In genomic region chr2:191384829-191385228, GRCh38 we compare ENCODE assay signal across 25 cellular contexts.
A peak's percentile ranks its signal among the peaks of the same experiment; 100 is the strongest.
DNase-seq lines count a peak whose midpoint lies in the region; ATAC-seq and TF ChIP-seq lines count a peak whose summit lies in the region.
"Had no signal": no experiment of that assay in that cellular context is flagged by ENCODE, and none has a peak within 500 bp of the region (broad histone marks: within the 10 kb centered on the region; RNA-seq: fewer than 3 reads in every experiment).

No MANE protein-coding gene starts in this region.

- H3K23me2 ChIP-seq in H9 (ENCODE audit: insufficient read length, low read depth, low read length, poor library complexity, severe bottlenecking), result no peaks in the 10 kb centered on the region

- no peak for ATAC-seq in upper lobe of left lung (ENCODE audit: low FRiP score in 2 of 2)
- ATAC-seq in psoas muscle, result no peak
- ATAC-seq: A549, lower lobe of right lung had no signal

- no peak for TF ChIP-seq POLR2A in upper lobe of left lung (IDR thresholded peaks at IDR 0.05)

- H3K9ac ChIP-seq in H9 (ENCODE audit: extremely low read depth, insufficient read length, low read length), result no peak overlapping the region
- H3K9ac ChIP-seq: BLaER1, SK-N-SH had no signal

- no peaks in the 10 kb centered on the region for H3K4me1 Mint-ChIP-seq in H9
- peaks cover 15% of the 10 kb centered on the region for H3K4me1 Mint-ChIP-seq in endothelial cell (ENCODE audit: unreplicated experiment)
- peaks cover 5% of the 10 kb centered on the region for H3K4me1 Mint-ChIP-seq in nephron progenitor cell

- no CpG with 5 or more reads among the region's 2 CpGs for WGBS in H9 (ENCODE audit: extremely low coverage, insufficient read length, low lambda C conversion rate)
- WGBS in upper lobe of left lung, 2 donors, result 39 to 49% methylated on average over 2 of the region's 2 CpGs
- 71 to 75% (median 73%) methylated on average over 2 of the region's 2 CpGs for WGBS in psoas muscle, 3 donors

- no peak for TF ChIP-seq EP300 in upper lobe of left lung (IDR thresholded peaks at IDR 0.05)

- no peaks in the 10 kb centered on the region for H3K27me3 ChIP-seq in ACC112 (ENCODE audit: insufficient read depth, low read length)
- no peaks in the 10 kb centered on the region for H3K27me3 ChIP-seq in H9 (ENCODE audit: insufficient read depth, low read length)
- no peaks in the 10 kb centered on the region for H3K27me3 ChIP-seq in upper lobe of left lung
- H3K27me3 ChIP-seq in psoas muscle (ENCODE audit: insufficient read depth in 3 of 3, low read length in 2 of 3), result no peaks in the 10 kb centered on the region
- H3K27me3 ChIP-seq: BLaER1, neutrophil had no signal

- no peak overlapping the region for H2AK5ac ChIP-seq in H9 (ENCODE audit: insufficient read length, low read length)

- TF ChIP-seq CTCF in H9 (conservative IDR thresholded peaks at IDR 0.05) (no peak), endothelial cell (IDR thresholded peaks at IDR 0.05; ENCODE audit: unreplicated experiment) (no peak), nephron progenitor cell (IDR thresholded peaks at IDR 0.05) (no peak), upper lobe of left lung (IDR thresholded peaks at IDR 0.05) (no peak), psoas muscle (IDR thresholded peaks at IDR 0.05) (no peak)

- H3K23ac ChIP-seq in H9 (ENCODE audit: insufficient read length, low read depth, low read length), result no peak overlapping the region

- intact Hi-C loops in psoas muscle (cut with DNase I), result no loop called here

- no peak overlapping the region for H4K91ac ChIP-seq in H9 (ENCODE audit: insufficient read length, low read depth, low read length)

- H3K36me3 ChIP-seq in ACC112 (ENCODE audit: insufficient read depth, low read length) (peaks cover 15% of the 10 kb centered on the region), upper lobe of left lung (peaks cover 0 to 16% (median 6%) of the 10 kb centered on the region in 4 donors), psoas muscle (ENCODE audit: insufficient read depth in 1 of 2, low read depth in 1 of 2) (no peaks in the 10 kb centered on the region)
- H3K36me3 ChIP-seq: HAP-1, neutrophil had no signal

- H3T11ph ChIP-seq in H9 (ENCODE audit: low read length), result no peak overlapping the region

- no peak overlapping the region for H3K4me3 Mint-ChIP-seq in H9
- peak overlapping the region; percentile 14 for H3K4me3 Mint-ChIP-seq in endothelial cell (ENCODE audit: unreplicated experiment)
- no peak overlapping the region for H3K4me3 Mint-ChIP-seq in nephron progenitor cell
- H3K4me3 Mint-ChIP-seq: activated naive CD8-positive, alpha-beta T cell; T-helper 2 cell treated with Interferon-gamma antibody and Interleukin-4, amounts not matched to agents 5 μg/mL and 100 μg/mL, for 36 hours had no signal

- H3K27ac Mint-ChIP-seq in H9 (peak overlapping the region in 2 of 3 experiments; percentile 15 to 84; a peak in 2 of 7 replicates), endothelial cell (ENCODE audit: unreplicated experiment) (peak overlapping the region; percentile 74), nephron progenitor cell (peak overlapping the region; percentile 62)
- H3K27ac Mint-ChIP-seq: activated naive CD8-positive, alpha-beta T cell; activated T-helper 2 cell treated with anti-CD3 and anti-CD28 coated beads, Interferon-gamma antibody, Interleukin-2, Interleukin-4, amounts not matched to agents 10 μg/mL and 5 μg/mL and 100 μg/mL, durations not matched to agents 14 hours and 24 hours and 36 hours; T-helper 2 cell treated with Interferon-gamma antibody and Interleukin-4, amounts not matched to agents 5 μg/mL and 100 μg/mL, for 36 hours had no signal

- H3K56ac ChIP-seq in H9 (ENCODE audit: insufficient read length, low read depth, low read length), result no peak overlapping the region

- H2AFZ ChIP-seq in ACC112 (ENCODE audit: low read length, unreplicated experiment) (no peak overlapping the region), H9 (ENCODE audit: low read length) (no peak overlapping the region)

- H3K36me3 Mint-ChIP-seq in H9 (ENCODE audit: insufficient read depth in 1 of 3, low read depth in 3 of 3) (peaks cover 21 to 58% (median 48%) of the 10 kb centered on the region in 3 experiments; a peak in 6 of 7 replicates), endothelial cell (ENCODE audit: low read depth, unreplicated experiment) (peaks cover 10% of the 10 kb centered on the region), nephron progenitor cell (ENCODE audit: low read depth) (peaks cover 68% of the 10 kb centered on the region)
- H3K36me3 Mint-ChIP-seq: activated naive CD8-positive, alpha-beta T cell had no signal

- no peak overlapping the region for H2BK120ac ChIP-seq in H9 (ENCODE audit: low read depth, low read length, poor library complexity, severe bottlenecking)

- H3K4me1 ChIP-seq in ACC112 (ENCODE audit: control insufficient read depth, insufficient read depth, low read length, unreplicated experiment) (peaks cover 47% of the 10 kb centered on the region), H9 (ENCODE audit: insufficient read depth, low read length) (no peaks in the 10 kb centered on the region), upper lobe of left lung (peaks cover 3 to 16% (median 14%) of the 10 kb centered on the region in 4 donors), psoas muscle (peaks cover 3% of the 10 kb centered on the region)
- H3K4me1 ChIP-seq: BLaER1, HAP-1 had no signal

- DNase-seq in H9 (no peak), endothelial cell (ENCODE audit: low spot score) (no peak), nephron progenitor cell (no peak), NK-92 (lab: John Stamatoyannopoulos, UW; ENCODE audit: unreplicated experiment) (no peak), upper lobe of left lung (no peak), psoas muscle (no peak)
- no peak for DNase-seq in stimulated activated naive CD4-positive, alpha-beta T cell (lab: John Stamatoyannopoulos, UW)
- DNase-seq: activated CD4-positive, alpha-beta T cell treated with anti-CD3 and anti-CD28 coated beads, Interleukin-2, amount 50 U/mL, for 1 hour; Caco-2; hippocampal formation; KG1; lower lobe of right lung; NCI-H1436 treated with DMSO at 0.1 percent for 48 hours; NCI-H510A treated with DMSO at 0.1 percent for 48 hours; retina; SK-N-SH had no signal

- H4K5ac ChIP-seq in H9 (ENCODE audit: insufficient read length, low read depth, low read length), result no peak overlapping the region

- no peaks in the 10 kb centered on the region for H3K79me1 ChIP-seq in H9 (ENCODE audit: insufficient read depth, low read depth, low read length, poor library complexity, severe bottlenecking)

- no peak overlapping the region for H3K4ac ChIP-seq in H9 (ENCODE audit: low read depth, low read length)

- no peak overlapping the region for H2BK20ac ChIP-seq in H9 (ENCODE audit: low read depth, low read length, poor library complexity, severe bottlenecking)

- H4K8ac ChIP-seq in H9 (replicated peaks; ENCODE audit: insufficient read length, low read depth, low read length), result no peak overlapping the region

- H3K79me2 ChIP-seq in ACC112 (ENCODE audit: control insufficient read depth, insufficient read depth, low read length, unreplicated experiment), result no peaks in the 10 kb centered on the region
- no peaks in the 10 kb centered on the region for H3K79me2 ChIP-seq in H9 (ENCODE audit: insufficient read depth, low read length)

- H4K20me1 ChIP-seq in H9 (ENCODE audit: control insufficient read depth, insufficient read depth, insufficient read length), result no peaks in the 10 kb centered on the region
- H4K20me1 ChIP-seq: BLaER1 had no signal

- no peaks in the 10 kb centered on the region for H3K9me3 ChIP-seq in H9 (ENCODE audit: control insufficient read depth, low read depth, low read length)
- no peaks in the 10 kb centered on the region for H3K9me3 ChIP-seq in upper lobe of left lung
- H3K9me3 ChIP-seq in psoas muscle, result no peaks in the 10 kb centered on the region
- H3K9me3 ChIP-seq: A549, BLaER1, Caco-2, HAP-1, lower lobe of right lung, neutrophil, SK-N-SH had no signal

- H2BK15ac ChIP-seq in H9 (ENCODE audit: low read depth, low read length), result no peak overlapping the region

- no peak overlapping the region for H3K14ac ChIP-seq in H9 (ENCODE audit: insufficient read depth, low read length)

- H3K18ac ChIP-seq in H9 (ENCODE audit: insufficient read length, low read depth, low read length), result no peak overlapping the region

- H2BK5ac ChIP-seq in H9 (ENCODE audit: insufficient read length, low read length), result no peak overlapping the region

- H3K4me3 ChIP-seq in ACC112 (ENCODE audit: low read depth, low read length) (no peak overlapping the region), upper lobe of left lung (no peak overlapping the region), psoas muscle (no peak overlapping the region)
- H3K4me3 ChIP-seq: A549, BLaER1, coronary artery, HAP-1, lower lobe of right lung had no signal

- H3K27me3 Mint-ChIP-seq in H9 (ENCODE audit: low read depth), result no peaks in the 10 kb centered on the region
- H3K27me3 Mint-ChIP-seq in endothelial cell (ENCODE audit: unreplicated experiment), result no peaks in the 10 kb centered on the region
- no peaks in the 10 kb centered on the region for H3K27me3 Mint-ChIP-seq in nephron progenitor cell (ENCODE audit: low read depth, poor library complexity)
- H3K27me3 Mint-ChIP-seq: activated naive CD8-positive, alpha-beta T cell had no signal

- H3K27ac ChIP-seq in ACC112 (ENCODE audit: low read depth, low read length) (peak overlapping the region; percentile 58), H9 (ENCODE audit: insufficient read length, low read depth, low read length) (no peak overlapping the region), upper lobe of left lung (peak overlapping the region in 2 of 4 donors; percentile 4 to 17), psoas muscle (no peak overlapping the region)
- H3K27ac ChIP-seq: A549, BLaER1, lower lobe of right lung, neutrophil had no signal

- H3K9me3 Mint-ChIP-seq in H9 (no peaks in the 10 kb centered on the region), endothelial cell (ENCODE audit: unreplicated experiment) (no peaks in the 10 kb centered on the region), nephron progenitor cell (no peaks in the 10 kb centered on the region)
- H3K9me3 Mint-ChIP-seq: activated T-helper 2 cell treated with anti-CD3 and anti-CD28 coated beads, Interferon-gamma antibody, Interleukin-2, Interleukin-4, amounts not matched to agents 10 μg/mL and 5 μg/mL and 100 μg/mL, durations not matched to agents 14 hours and 24 hours and 36 hours; T-helper 2 cell treated with Interferon-gamma antibody and Interleukin-4, amounts not matched to agents 5 μg/mL and 100 μg/mL, for 36 hours had no signal

- no peak overlapping the region for H2BK12ac ChIP-seq in H9 (ENCODE audit: insufficient read length, low read depth, low read length)

- no peak overlapping the region for H3K4me2 ChIP-seq in H9 (ENCODE audit: insufficient read depth, insufficient read length, low read length)
- H3K4me2 ChIP-seq: A549, BLaER1, SK-N-SH had no signal
